8 cellular contexts compared by ENCODE assay signal in the genomic region with DNA sequence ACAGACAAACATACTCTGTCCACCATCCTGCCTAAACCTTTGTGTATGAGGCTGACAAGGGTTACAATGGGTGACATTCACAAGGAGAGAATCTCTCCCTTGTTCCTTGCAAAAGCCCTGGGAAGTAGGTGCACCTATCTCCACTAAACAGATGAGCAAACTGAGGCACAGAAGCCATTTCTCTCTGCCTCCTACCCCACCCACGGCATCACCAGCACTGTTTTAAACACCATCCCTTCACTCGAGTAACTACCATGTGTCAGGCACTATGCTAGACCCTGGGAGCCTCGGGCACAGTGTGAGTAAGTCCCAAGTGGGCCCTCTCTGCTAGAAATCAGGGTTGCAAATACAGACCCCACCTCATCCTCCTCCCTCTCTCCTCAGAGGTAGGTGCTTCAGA. TPM values are rescaled to one million over a fixed set of nuclear protein-coding genes. Genes with fewer than 3 reads are reported as not detected.
A peak's percentile ranks its signal among the peaks of the same experiment; 100 is the strongest.
DNase-seq lines count a peak whose midpoint lies in the region; ATAC-seq and TF ChIP-seq lines count a peak whose summit lies in the region.

No MANE protein-coding gene starts in this region.

- no CpG with 5 or more reads among the region's 3 CpGs for WGBS in H9 (ENCODE audit: extremely low coverage, insufficient read length, low lambda C conversion rate)
- 10 to 34% methylated on average over 2 to 3 of the region's 3 CpGs for WGBS in gastroesophageal sphincter (ENCODE audit: low coverage in 1 of 2), 2 donors

- no peak overlapping the region for H4K5ac ChIP-seq in H9 (ENCODE audit: insufficient read length, low read depth, low read length)

- ATAC-seq in gastroesophageal sphincter: no peak
- ATAC-seq in GM18502 (IDR thresholded peaks at IDR 0.05; ENCODE audit: poor library complexity, unreplicated experiment): no peak

- H3K4me3 ChIP-seq in gastroesophageal sphincter (peak overlapping the region; percentile 57 to 98), skeletal muscle satellite cell (ENCODE audit: low read length) (peak overlapping the region; percentile 94)

- H3K9ac ChIP-seq in H9 (ENCODE audit: extremely low read depth, insufficient read length, low read length) (peak overlapping the region; percentile 77), skeletal muscle satellite cell (ENCODE audit: low read depth, low read length) (peak overlapping the region; percentile 85)

- H3K4me3 Mint-ChIP-seq in H9: peak overlapping the region; percentile 97 to 98

- H3K9me3 ChIP-seq in H9 (ENCODE audit: control insufficient read depth, low read depth, low read length) (no peaks in the 10 kb centered on the region), gastroesophageal sphincter (no peaks in the 10 kb centered on the region), skeletal muscle satellite cell (replicated peaks; ENCODE audit: low read length) (no peaks in the 10 kb centered on the region)

- H3T11ph ChIP-seq in H9 (ENCODE audit: low read length): no peak overlapping the region

- in situ Hi-C loops in G401 (cut with HindIII; ENCODE audit: low sequenced_read_pairs): no loop called here

- no peak overlapping the region for H2BK120ac ChIP-seq in H9 (ENCODE audit: low read depth, low read length, poor library complexity, severe bottlenecking)

- H4K8ac ChIP-seq in H9 (replicated peaks; ENCODE audit: insufficient read length, low read depth, low read length): no peak overlapping the region

- no peak overlapping the region for H2BK20ac ChIP-seq in H9 (ENCODE audit: low read depth, low read length, poor library complexity, severe bottlenecking)

- H2BK15ac ChIP-seq in H9 (ENCODE audit: low read depth, low read length): no peak overlapping the region

- peak overlapping the region; percentile 89 for H3K4me2 ChIP-seq in H9 (ENCODE audit: insufficient read depth, insufficient read length, low read length)
- H3K4me2 ChIP-seq in skeletal muscle satellite cell (ENCODE audit: low read length): peak overlapping the region; percentile 80

- H3K36me3 Mint-ChIP-seq in H9 (ENCODE audit: insufficient read depth in 1 of 3, low read depth in 3 of 3): peaks cover 5 to 30% (median 25%) of the 10 kb centered on the region in 3 experiments; a peak in 5 of 7 replicates

- H3K27me3 Mint-ChIP-seq in H9 (ENCODE audit: low read depth): no peaks in the 10 kb centered on the region

- H3K4me1 Mint-ChIP-seq in H9: peaks cover 24 to 31% of the 10 kb centered on the region in 2 experiments

- H3K27ac Mint-ChIP-seq in H9: peak overlapping the region in 2 of 3 experiments; percentile 48 to 92; a peak in 2 of 7 replicates

- H4K91ac ChIP-seq in H9 (ENCODE audit: insufficient read length, low read depth, low read length): no peak overlapping the region

- H3K79me2 ChIP-seq in H9 (ENCODE audit: insufficient read depth, low read length): peaks cover 18% of the 10 kb centered on the region; the same call in 1 of the 2 replicates

- DNase-seq in H9 (no peak), NCI-H524 treated with DMSO at 0.1 percent for 48 hours (lab: John Stamatoyannopoulos, UW) (no peak), G401 (ENCODE audit: low spot score) (no peak)
- no peak for DNase-seq in activated CD4-positive, alpha-beta T cell treated with anti-CD3 and anti-CD28 coated beads for 4 hours

- no peak overlapping the region for H2BK12ac ChIP-seq in H9 (ENCODE audit: insufficient read length, low read depth, low read length)

- peaks cover 8% of the 10 kb centered on the region for H3K23me2 ChIP-seq in H9 (ENCODE audit: insufficient read length, low read depth, low read length, poor library complexity, severe bottlenecking)

- H3K14ac ChIP-seq in H9 (ENCODE audit: insufficient read depth, low read length): no peak overlapping the region

- H3K4ac ChIP-seq in H9 (ENCODE audit: low read depth, low read length): no peak overlapping the region

- H2AFZ ChIP-seq in H9 (ENCODE audit: low read length): no peak overlapping the region

- no peak overlapping the region for H2BK5ac ChIP-seq in H9 (ENCODE audit: insufficient read length, low read length)

- peaks cover 10% of the 10 kb centered on the region for H3K79me1 ChIP-seq in H9 (ENCODE audit: insufficient read depth, low read depth, low read length, poor library complexity, severe bottlenecking)

- no peak overlapping the region for H2AK5ac ChIP-seq in H9 (ENCODE audit: insufficient read length, low read length)

- H3K27me3 ChIP-seq in H9 (ENCODE audit: insufficient read depth, low read length) (no peaks in the 10 kb centered on the region), gastroesophageal sphincter (no peaks in the 10 kb centered on the region), skeletal muscle satellite cell (ENCODE audit: control insufficient read depth, insufficient read depth, low read length) (no peaks in the 10 kb centered on the region)

- H3K36me3 ChIP-seq in gastroesophageal sphincter (peaks cover 0 to 33% of the 10 kb centered on the region in 2 donors), skeletal muscle satellite cell (ENCODE audit: insufficient read depth, low read length) (peaks cover 23% of the 10 kb centered on the region)

- no peak for TF ChIP-seq CTCF in H9 (conservative IDR thresholded peaks at IDR 0.05)
- TF ChIP-seq CTCF in VCaP (conservative IDR thresholded peaks at IDR 0.05): no peak
- TF ChIP-seq CTCF in gastroesophageal sphincter (IDR thresholded peaks at IDR 0.05): no peak

- TF ChIP-seq EP300 in gastroesophageal sphincter (IDR thresholded peaks at IDR 0.05): no peak

- H3K56ac ChIP-seq in H9 (ENCODE audit: insufficient read length, low read depth, low read length): no peak overlapping the region

- H3K4me1 ChIP-seq in H9 (ENCODE audit: insufficient read depth, low read length) (no peaks in the 10 kb centered on the region), gastroesophageal sphincter (peaks cover 2 to 40% (median 18%) of the 10 kb centered on the region in 3 donors), skeletal muscle satellite cell (ENCODE audit: control insufficient read depth, insufficient read depth, low read length) (peaks cover 22% of the 10 kb centered on the region)

- no peak overlapping the region for H3K23ac ChIP-seq in H9 (ENCODE audit: insufficient read length, low read depth, low read length)

- H3K27ac ChIP-seq in H9 (ENCODE audit: insufficient read length, low read depth, low read length) (no peak overlapping the region), VCaP (peak overlapping the region; percentile 69; the same call in 1 of the 2 replicates), gastroesophageal sphincter (peak overlapping the region in 1 of 4 donors; percentile 85)

- no peaks in the 10 kb centered on the region for H4K20me1 ChIP-seq in H9 (ENCODE audit: control insufficient read depth, insufficient read depth, insufficient read length)

- no peak for TF ChIP-seq POLR2A in gastroesophageal sphincter (IDR thresholded peaks at IDR 0.05)

- H3K18ac ChIP-seq in H9 (ENCODE audit: insufficient read length, low read depth, low read length): no peak overlapping the region

- no peaks in the 10 kb centered on the region for H3K9me3 Mint-ChIP-seq in H9

RNA-seq across cellular contexts. Expression of a gene that starts 0.9 kb away (rescaled TPM):
- total RNA-seq in H9 (2021) (47.0 and 50.9 TPM in 2 replicates), gastroesophageal sphincter (10 to 100 TPM; 13.7 to 21.3 (median 17.2) TPM)
- 19.2 and 28.6 TPM in 2 replicates for total RNA-seq in skeletal muscle satellite cell (2012; rRNA removed)
- 47.3 and 58.7 TPM in 2 replicates for total RNA-seq in G401 (2014; rRNA removed; shearing (Covaris generic))

RNA-seq across cellular contexts. Expression of a gene that starts 1.0 kb away (rescaled TPM):
- 6.7 and 8.7 TPM in 2 replicates for total RNA-seq in H9 (2021)
- 1 to 10 TPM; 2.0 to 6.7 (median 6.3) TPM for total RNA-seq in gastroesophageal sphincter
- total RNA-seq in skeletal muscle satellite cell (2012; rRNA removed): 3.5 and 4.8 TPM in 2 replicates
- total RNA-seq in G401 (2014; rRNA removed; shearing (Covaris generic)): 2.5 and 3.8 TPM in 2 replicates

RNA-seq across cellular contexts. Expression of a gene that starts 41.0 kb away (rescaled TPM):
- total RNA-seq in H9 (2021): 19.8 and 21.5 TPM in 2 replicates
- total RNA-seq in gastroesophageal sphincter: 10 to 100 TPM; 12.5 to 20.4 (median 17.8) TPM
- 16.4 and 21.3 TPM in 2 replicates for total RNA-seq in skeletal muscle satellite cell (2012; rRNA removed)
- 51.1 and 89.3 TPM in 2 replicates for total RNA-seq in G401 (2014; rRNA removed; shearing (Covaris generic))
